In the genomic region with DNA sequence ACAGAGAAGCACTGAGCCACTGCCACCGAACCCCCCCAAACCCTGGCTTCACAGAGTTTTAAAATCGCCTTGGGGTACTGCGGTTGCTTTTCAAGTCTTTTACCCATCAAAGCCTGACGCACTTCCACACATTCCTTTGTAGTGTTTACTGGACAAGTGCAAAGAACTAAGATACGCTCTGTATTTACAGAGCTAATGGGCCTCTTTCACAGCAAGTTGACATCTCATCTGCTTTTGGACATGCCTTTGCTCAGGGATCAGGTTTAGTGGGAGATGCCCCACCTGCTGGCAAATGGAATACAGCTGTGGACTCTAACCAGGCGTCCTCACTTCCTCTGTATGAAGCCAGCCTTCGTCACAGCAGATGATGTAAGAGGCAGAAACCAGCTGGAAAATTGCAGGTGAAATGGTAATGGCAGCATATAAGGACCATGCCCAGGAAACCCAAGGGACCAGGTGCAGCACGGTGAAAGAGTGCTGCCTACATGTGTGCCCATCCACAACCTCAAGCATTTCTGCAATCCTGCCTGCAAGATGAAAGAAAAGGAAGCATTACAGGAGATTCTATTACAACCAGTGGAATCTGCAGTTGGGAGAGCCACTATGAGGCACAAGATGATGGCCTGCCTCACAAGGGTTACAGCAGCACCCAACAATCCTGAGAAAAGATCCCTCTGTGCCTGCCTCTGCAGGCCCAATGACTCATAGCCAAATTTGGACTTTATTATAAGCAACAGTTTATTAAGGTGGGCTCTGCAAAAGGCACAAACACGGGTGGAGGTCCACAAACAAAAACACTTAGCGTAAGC, we compare ENCODE assay signal across 8 cellular contexts. TPM values are rescaled to one million over a fixed set of nuclear protein-coding genes. Genes with fewer than 3 reads are reported as not detected.
DNase-seq lines count a peak whose midpoint lies in the region; FAIRE-seq and TF ChIP-seq lines count a peak whose summit lies in the region.

No MANE protein-coding gene starts in this region.

- H3K4me3 ChIP-seq in astrocyte (ENCODE audit: insufficient read depth, low read depth, low read length) (no peak overlapping the region), mesenchymal stem cell (ENCODE audit: insufficient read depth in 1 of 2, low read depth in 1 of 2, low read length in 2 of 2) (peak overlapping the region in 1 of 2 experiments; percentile 6)

- H3K4me1 ChIP-seq in astrocyte (ENCODE audit: insufficient read depth, low read length) (peaks cover 50% of the 10 kb centered on the region), mesenchymal stem cell (ENCODE audit: control insufficient read depth, insufficient read depth, low read depth, low read length) (peaks cover 35% of the 10 kb centered on the region)

- H3K4ac ChIP-seq in mesenchymal stem cell (ENCODE audit: low read depth in 1 of 2, low read length in 2 of 2): no peak overlapping the region

- peak overlapping the region; percentile 40 for H3K4me3 Mint-ChIP-seq in astrocyte (ENCODE audit: unreplicated experiment)

- FAIRE-seq in astrocyte (lab: Jason Lieb, UNC) (no peak), RCC 7860 (lab: Jason Lieb, UNC) (no peak)

- WGBS in mesenchymal stem cell: 87% methylated on average over 10 of the region's 10 CpGs

- no peaks in the 10 kb centered on the region for H3K9me3 ChIP-seq in astrocyte (ENCODE audit: insufficient read depth, low read depth, low read length)
- H3K9me3 ChIP-seq in mesenchymal stem cell (ENCODE audit: control insufficient read depth, low read length): no peaks in the 10 kb centered on the region

- H3K18ac ChIP-seq in mesenchymal stem cell (ENCODE audit: low read depth in 1 of 2, low read length in 2 of 2): peak overlapping the region; percentile 18 to 42

- H3K4me2 ChIP-seq in astrocyte (ENCODE audit: low read length) (peak overlapping the region; percentile 29), mesenchymal stem cell (ENCODE audit: low read length, poor library complexity, severe bottlenecking) (no peak overlapping the region)

- H3K79me2 ChIP-seq in astrocyte (ENCODE audit: insufficient read depth, low read length): peaks cover 98% of the 10 kb centered on the region

- H2BK15ac ChIP-seq in mesenchymal stem cell (ENCODE audit: low read depth, poor library complexity, severe bottlenecking): no peak overlapping the region

- H3K27me3 ChIP-seq in astrocyte (ENCODE audit: insufficient read depth, low read length) (no peaks in the 10 kb centered on the region), mesenchymal stem cell (ENCODE audit: control insufficient read depth in 1 of 2, insufficient read depth in 1 of 2, low read length in 2 of 2) (no peaks in the 10 kb centered on the region)

- H3K23ac ChIP-seq in mesenchymal stem cell (ENCODE audit: low read length in 2 of 2): no peak overlapping the region

- H2BK120ac ChIP-seq in mesenchymal stem cell (ENCODE audit: low read depth, low read length): no peak overlapping the region

- H3K79me1 ChIP-seq in mesenchymal stem cell (replicated peaks; ENCODE audit: low read length, poor library complexity, severe bottlenecking): no peaks in the 10 kb centered on the region

- no peak overlapping the region for H2BK5ac ChIP-seq in mesenchymal stem cell (ENCODE audit: low read depth, low read length, poor library complexity, severe bottlenecking)

- no peak overlapping the region for H3K9ac ChIP-seq in astrocyte (ENCODE audit: low read length)
- peak overlapping the region; percentile 9 for H3K9ac ChIP-seq in mesenchymal stem cell (ENCODE audit: low read length)

- no peak overlapping the region for H2AK5ac ChIP-seq in mesenchymal stem cell (ENCODE audit: low read length, severe bottlenecking)

- H3K4me1 Mint-ChIP-seq in astrocyte (ENCODE audit: low read depth, unreplicated experiment): peaks cover 77% of the 10 kb centered on the region

- no peaks in the 10 kb centered on the region for H3K36me3 ChIP-seq in astrocyte (ENCODE audit: insufficient read depth, low read length)
- peaks cover 3 to 7% of the 10 kb centered on the region in 2 experiments for H3K36me3 ChIP-seq in mesenchymal stem cell (ENCODE audit: control insufficient read depth in 1 of 2, insufficient read depth in 2 of 2, low read depth in 1 of 2, low read length in 2 of 2)

- TF ChIP-seq CTCF in astrocyte (IDR thresholded peaks at IDR 0.05; ENCODE audit: insufficient read depth, low read depth, low read length): no peak

- peak overlapping the region; percentile 41 for H4K91ac ChIP-seq in mesenchymal stem cell (ENCODE audit: low read length)

- peak overlapping the region; percentile 98 for H3K27ac Mint-ChIP-seq in astrocyte (ENCODE audit: unreplicated experiment)

- no peaks in the 10 kb centered on the region for H3K9me3 Mint-ChIP-seq in astrocyte (ENCODE audit: unreplicated experiment)

- peaks cover 95% of the 10 kb centered on the region for H4K20me1 ChIP-seq in astrocyte (ENCODE audit: insufficient read depth, low read length)

- peak overlapping the region in 1 of 2 experiments; percentile 35 for H2BK12ac ChIP-seq in mesenchymal stem cell (ENCODE audit: low read length in 2 of 2)

- no peak overlapping the region for H4K8ac ChIP-seq in mesenchymal stem cell (ENCODE audit: low read length)

- H2AFZ ChIP-seq in astrocyte (ENCODE audit: low read depth, low read length): no peak overlapping the region
- no peak overlapping the region for H2AFZ ChIP-seq in mesenchymal stem cell (ENCODE audit: low read depth, low read length)

- no peaks in the 10 kb centered on the region for H3K27me3 Mint-ChIP-seq in astrocyte (ENCODE audit: low read depth, unreplicated experiment)

- H3K27ac ChIP-seq in astrocyte (ENCODE audit: low read depth, low read length) (peak overlapping the region; percentile 41), mesenchymal stem cell (ENCODE audit: low read length, poor library complexity, severe bottlenecking) (peak overlapping the region; percentile 2)

- H3K36me3 Mint-ChIP-seq in astrocyte (ENCODE audit: low read depth, unreplicated experiment): peaks cover 16% of the 10 kb centered on the region

- H3K14ac ChIP-seq in mesenchymal stem cell (ENCODE audit: low read length in 2 of 2): no peak overlapping the region

- DNase-seq in DMS53 (lab: John Stamatoyannopoulos, UW) (peak; percentile 95), NCI-H146 treated with DMSO at 0.1 percent for 48 hours (lab: John Stamatoyannopoulos, UW; ENCODE audit: unreplicated experiment) (peak; percentile 88), astrocyte (ENCODE audit: low read depth) (peak; percentile 64), mesenchymal stem cell (peak; percentile 69), NOMO-1 treated with dmso at 0.1 percent for 144 hours (lab: John Stamatoyannopoulos, UW; ENCODE audit: unreplicated experiment) (no peak), RCC 7860 (ENCODE audit: low spot score) (no peak), D341Med (ENCODE audit: low spot score) (no peak)
- DNase-seq in stimulated activated CD4-positive, alpha-beta T cell treated with anti-CD3 and anti-CD28 coated beads, Interleukin-12 subunit alpha, Interleukin-12 subunit beta, amount 100 ng/mL, for 4 hours: no peak

RNA-seq across cellular contexts. Expression of gene BRD4, which starts 34.7 kb away (rescaled TPM):
- total RNA-seq in astrocyte: 116 and 128 TPM in 2 replicates
- polyA plus RNA-seq in mesenchymal stem cell (2013, experiment 1 of 2): 59.9 TPM
- polyA plus RNA-seq in mesenchymal stem cell (2013, experiment 2 of 2): 57.1 TPM

Comparison
In these comparisons a context has a peak if more than half of its experiments do, and no peak if none do; other contexts are left out.
1. DNase-seq: peak in DMS53 (single experiment), NCI-H146 treated with DMSO at 0.1 percent for 48 hours (single experiment), astrocyte (single experiment) and mesenchymal stem cell (single experiment); none in NOMO-1 treated with dmso at 0.1 percent for 144 hours (single experiment), RCC 7860 (single experiment), stimulated activated CD4-positive, alpha-beta T cell treated with anti-CD3 and anti-CD28 coated beads, Interleukin-12 subunit alpha, Interleukin-12 subunit beta, amount 100 ng/mL, for 4 hours (single experiment) and D341Med (single experiment).